ENCODE assay signal across 22 cellular contexts in the genomic region with DNA sequence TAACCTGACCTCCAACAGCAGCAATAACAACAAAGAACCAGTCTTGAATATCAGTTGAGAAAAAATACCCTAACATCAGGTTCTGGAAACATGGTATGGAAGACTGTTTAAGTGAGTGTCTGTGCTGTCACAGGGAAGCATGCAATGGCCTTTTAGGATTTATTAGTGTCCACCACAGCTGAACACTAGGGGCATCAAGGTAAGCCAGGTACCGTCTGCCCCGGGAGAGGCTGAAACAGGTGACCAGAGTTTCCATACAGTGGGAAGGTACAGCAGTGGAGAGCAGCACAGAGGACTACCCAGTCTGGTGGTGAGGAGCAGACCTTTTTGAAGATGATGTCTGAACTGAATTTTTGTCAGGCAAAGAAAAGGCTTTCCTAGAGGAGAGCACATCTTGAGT. TPM values are rescaled to one million over a fixed set of nuclear protein-coding genes. Genes with fewer than 3 reads are reported as not detected.
DNase-seq lines count a peak whose midpoint lies in the region; ATAC-seq and TF ChIP-seq lines count a peak whose summit lies in the region.
"Had no signal": no experiment of that assay in that cellular context is flagged by ENCODE, and none has a peak within 500 bp of the region (broad histone marks: within the 10 kb centered on the region; RNA-seq: fewer than 3 reads in every experiment).

No MANE protein-coding gene starts in this region.

- CTCF ChIA-PET in Calu3 (lab: Charles Lee) (no interaction called here), WTC11 (lab: Charles Lee) (interaction anchor here (0.6 kb wide), 1 partner anchor 189 kb away, joined by 3 read pairs; no protein-coding TSS in a partner anchor)

- DNase-seq in Calu3, result peak; percentile 4
- peak; percentile 11 for DNase-seq in HPDE6-E6E7 (ENCODE audit: extremely low spot score)
- no peak for DNase-seq in WTC11 (ENCODE audit: low spot score)
- DNase-seq in naive B cell, result no peak
- DNase-seq in head of caudate nucleus, result no peak
- no peak for DNase-seq in activated CD8-positive, alpha-beta memory T cell treated with anti-CD3 and anti-CD28 coated beads, Interleukin-2, amount 50 U/mL, for 48 hours
- DNase-seq: activated CD4-positive, alpha-beta memory T cell treated with anti-CD3 and anti-CD28 coated beads for 36 hours; activated CD4-positive, alpha-beta T cell treated with anti-CD3 and anti-CD28 coated beads for 1 hour; activated naive CD4-positive, alpha-beta T cell; effector memory CD8-positive, alpha-beta T cell; erythroblast; left ventricle myocardium inferior; NCI-H2081; NCI-H226; posterior cingulate gyrus; sigmoid colon; stimulated activated CD4-positive, alpha-beta T cell treated with anti-CD3 and anti-CD28 coated beads, Interleukin-4, amount 100 ng/mL, for 1 hour; stomach; thyroid gland had no signal

- TF ChIP-seq CTCF in Calu3 (IDR thresholded peaks at IDR 0.05; ENCODE audit: unreplicated experiment) (no peak), WTC11 (IDR thresholded peaks at IDR 0.05) (no peak)

- H3K9me3 Mint-ChIP-seq in Calu3 (ENCODE audit: low read depth, unreplicated experiment) (no peaks in the 10 kb centered on the region), WTC11 (peaks cover under 1% of the 10 kb centered on the region), naive B cell (peaks cover 0 to 2% (median 0%) of the 10 kb centered on the region in 7 donors)
- H3K9me3 Mint-ChIP-seq: central memory CD8-positive, alpha-beta T cell had no signal

- POLR2A ChIA-PET in WTC11 (lab: Charles Lee), result no interaction called here

- no peaks in the 10 kb centered on the region for H3K4me1 Mint-ChIP-seq in Calu3 (ENCODE audit: low read depth, unreplicated experiment)
- H3K4me1 Mint-ChIP-seq in WTC11, result peaks cover 21% of the 10 kb centered on the region
- no peaks in the 10 kb centered on the region for H3K4me1 Mint-ChIP-seq in naive B cell
- H3K4me1 Mint-ChIP-seq: central memory CD8-positive, alpha-beta T cell had no signal

- H3K4me3 Mint-ChIP-seq in Calu3 (ENCODE audit: low read depth, unreplicated experiment) (no peak overlapping the region), WTC11 (no peak overlapping the region), naive B cell (no peak overlapping the region)
- H3K4me3 Mint-ChIP-seq: activated CD4-positive, alpha-beta memory T cell treated with anti-CD3 and anti-CD28 coated beads for 36 hours; central memory CD8-positive, alpha-beta T cell; effector memory CD8-positive, alpha-beta T cell; T-helper 1 cell treated with Interleukin-12 subunit alpha and Interleukin-12 subunit beta and Interleukin-4 antibody, amounts not matched to agents 30 μg/mL and 1 μg/mL, for 36 hours had no signal

- H3K27ac Mint-ChIP-seq in Calu3 (ENCODE audit: unreplicated experiment) (no peak overlapping the region), WTC11 (no peak overlapping the region), naive B cell (peak overlapping the region in 5 of 6 donors; percentile 32 to 85 (median 49))
- H3K27ac Mint-ChIP-seq: activated CD4-positive, alpha-beta memory T cell treated with anti-CD3 and anti-CD28 coated beads for 36 hours; effector memory CD8-positive, alpha-beta T cell; T-helper 1 cell treated with Interleukin-12 subunit alpha and Interleukin-12 subunit beta and Interleukin-4 antibody, amounts not matched to agents 30 μg/mL and 1 μg/mL, for 36 hours had no signal

- H3K27me3 Mint-ChIP-seq in Calu3 (ENCODE audit: unreplicated experiment) (no peaks in the 10 kb centered on the region), WTC11 (ENCODE audit: low read depth) (no peaks in the 10 kb centered on the region), naive B cell (no peaks in the 10 kb centered on the region)
- H3K27me3 Mint-ChIP-seq: activated CD4-positive, alpha-beta memory T cell treated with anti-CD3 and anti-CD28 coated beads for 36 hours; central memory CD8-positive, alpha-beta T cell; effector memory CD8-positive, alpha-beta T cell had no signal

- H3K36me3 Mint-ChIP-seq in Calu3 (ENCODE audit: insufficient read depth, unreplicated experiment) (no peaks in the 10 kb centered on the region), WTC11 (peaks cover under 1% of the 10 kb centered on the region; the same call in 1 of the 2 replicates), naive B cell (peaks cover 12 to 25% of the 10 kb centered on the region in 2 donors)

- BruUV-seq in Calu3 (replicated peaks; lab: Mats Ljungman, UMichigan), result no TSS peak

- ATAC-seq in WTC11 (peak; percentile 90), naive B cell (ENCODE audit: low read depth in 2 of 2) (no peak), GM19035 (IDR thresholded peaks at IDR 0.05; ENCODE audit: unreplicated experiment) (no peak)
- ATAC-seq: effector memory CD8-positive, alpha-beta T cell had no signal

- intact Hi-C loops in Calu3 (cut with micrococcal nuclease; ENCODE audit: unreplicated experiment), result no loop called here
- intact Hi-C loops in head of caudate nucleus (cut with DNase I), result no loop called here

TF ChIP-seq in WTC11, 78 proteins besides CTCF, POLR2A, EP300 and RAD21 (continues in another document):
- TF ChIP-seq, protein P1, sequence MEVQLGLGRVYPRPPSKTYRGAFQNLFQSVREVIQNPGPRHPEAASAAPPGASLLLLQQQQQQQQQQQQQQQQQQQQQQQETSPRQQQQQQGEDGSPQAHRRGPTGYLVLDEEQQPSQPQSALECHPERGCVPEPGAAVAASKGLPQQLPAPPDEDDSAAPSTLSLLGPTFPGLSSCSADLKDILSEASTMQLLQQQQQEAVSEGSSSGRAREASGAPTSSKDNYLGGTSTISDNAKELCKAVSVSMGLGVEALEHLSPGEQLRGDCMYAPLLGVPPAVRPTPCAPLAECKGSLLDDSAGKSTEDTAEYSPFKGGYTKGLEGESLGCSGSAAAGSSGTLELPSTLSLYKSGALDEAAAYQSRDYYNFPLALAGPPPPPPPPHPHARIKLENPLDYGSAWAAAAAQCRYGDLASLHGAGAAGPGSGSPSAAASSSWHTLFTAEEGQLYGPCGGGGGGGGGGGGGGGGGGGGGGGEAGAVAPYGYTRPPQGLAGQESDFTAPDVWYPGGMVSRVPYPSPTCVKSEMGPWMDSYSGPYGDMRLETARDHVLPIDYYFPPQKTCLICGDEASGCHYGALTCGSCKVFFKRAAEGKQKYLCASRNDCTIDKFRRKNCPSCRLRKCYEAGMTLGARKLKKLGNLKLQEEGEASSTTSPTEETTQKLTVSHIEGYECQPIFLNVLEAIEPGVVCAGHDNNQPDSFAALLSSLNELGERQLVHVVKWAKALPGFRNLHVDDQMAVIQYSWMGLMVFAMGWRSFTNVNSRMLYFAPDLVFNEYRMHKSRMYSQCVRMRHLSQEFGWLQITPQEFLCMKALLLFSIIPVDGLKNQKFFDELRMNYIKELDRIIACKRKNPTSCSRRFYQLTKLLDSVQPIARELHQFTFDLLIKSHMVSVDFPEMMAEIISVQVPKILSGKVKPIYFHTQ (CRISPR knock-in tag; IDR thresholded peaks at IDR 0.05), result no peak
- TF ChIP-seq, protein P2, sequence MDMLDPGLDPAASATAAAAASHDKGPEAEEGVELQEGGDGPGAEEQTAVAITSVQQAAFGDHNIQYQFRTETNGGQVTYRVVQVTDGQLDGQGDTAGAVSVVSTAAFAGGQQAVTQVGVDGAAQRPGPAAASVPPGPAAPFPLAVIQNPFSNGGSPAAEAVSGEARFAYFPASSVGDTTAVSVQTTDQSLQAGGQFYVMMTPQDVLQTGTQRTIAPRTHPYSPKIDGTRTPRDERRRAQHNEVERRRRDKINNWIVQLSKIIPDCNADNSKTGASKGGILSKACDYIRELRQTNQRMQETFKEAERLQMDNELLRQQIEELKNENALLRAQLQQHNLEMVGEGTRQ (CRISPR knock-in tag; IDR thresholded peaks at IDR 0.05), result no peak
- TF ChIP-seq, protein P3, sequence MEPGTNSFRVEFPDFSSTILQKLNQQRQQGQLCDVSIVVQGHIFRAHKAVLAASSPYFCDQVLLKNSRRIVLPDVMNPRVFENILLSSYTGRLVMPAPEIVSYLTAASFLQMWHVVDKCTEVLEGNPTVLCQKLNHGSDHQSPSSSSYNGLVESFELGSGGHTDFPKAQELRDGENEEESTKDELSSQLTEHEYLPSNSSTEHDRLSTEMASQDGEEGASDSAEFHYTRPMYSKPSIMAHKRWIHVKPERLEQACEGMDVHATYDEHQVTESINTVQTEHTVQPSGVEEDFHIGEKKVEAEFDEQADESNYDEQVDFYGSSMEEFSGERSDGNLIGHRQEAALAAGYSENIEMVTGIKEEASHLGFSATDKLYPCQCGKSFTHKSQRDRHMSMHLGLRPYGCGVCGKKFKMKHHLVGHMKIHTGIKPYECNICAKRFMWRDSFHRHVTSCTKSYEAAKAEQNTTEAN (CRISPR knock-in tag; IDR thresholded peaks at IDR 0.05), result no peak
- TF ChIP-seq TEAD4 (CRISPR knock-in tag; IDR thresholded peaks at IDR 0.05), result no peak
- TF ChIP-seq ATF6 (CRISPR knock-in tag; IDR thresholded peaks at IDR 0.05), result no peak
- no peak for TF ChIP-seq FOXP1 (CRISPR knock-in tag; IDR thresholded peaks at IDR 0.05; ENCODE audit: borderline replicate concordance)
- TF ChIP-seq TP53 (CRISPR knock-in tag; IDR thresholded peaks at IDR 0.05), result no peak
- no peak for TF ChIP-seq GABPB1 (CRISPR knock-in tag; IDR thresholded peaks at IDR 0.05)
- no peak for TF ChIP-seq ESRRA (CRISPR knock-in tag; IDR thresholded peaks at IDR 0.05; ENCODE audit: borderline replicate concordance)
- no peak for TF ChIP-seq NFE2L1 (CRISPR knock-in tag; IDR thresholded peaks at IDR 0.05)
- TF ChIP-seq GRHL2 (CRISPR knock-in tag; IDR thresholded peaks at IDR 0.05; ENCODE audit: insufficient replicate concordance, severe bottlenecking), result no peak
- TF ChIP-seq TEAD1 (CRISPR knock-in tag; IDR thresholded peaks at IDR 0.05), result no peak

RNA-seq across cellular contexts. Expression of gene ZDHHC23, which starts 18.4 kb away (rescaled TPM):
- total RNA-seq in Calu3 (2022), result 17.8 and 22.0 TPM in 2 replicates
- total RNA-seq in WTC11 (2021), result 16.1 to 19.2 TPM (median 17.9 TPM) in 3 replicates
- 1 to 10 TPM; 1.1 to 9.1 (median 6.7) TPM for polyA plus RNA-seq in naive B cell (ENCODE audit: low read depth in 6 of 6)

Comparison
In these comparisons a context has a peak if more than half of its experiments do, and no peak if none do; other contexts are left out.
1. DNase-seq: peak in Calu3 (single experiment) and HPDE6-E6E7 (single experiment); none in WTC11 (single experiment), naive B cell (single experiment), head of caudate nucleus (0 of 42) and activated CD8-positive, alpha-beta memory T cell treated with anti-CD3 and anti-CD28 coated beads, Interleukin-2, amount 50 U/mL, for 48 hours (single experiment).
2. H3K27ac Mint-ChIP-seq: peak in naive B cell (5 of 6); none in Calu3 (single experiment) and WTC11 (single experiment).